Comparison of ENCODE assay signal across 1 cellular context in genomic region chr2:186734957-186735734, GRCh38.
TF ChIP-seq lines count a peak whose summit lies in the region.

No MANE protein-coding gene starts in this region.

TF ChIP-seq in H1, 55 proteins besides CTCF, POLR2A, EP300 and RAD21 (continued from another document):
- TF ChIP-seq EGR1 (IDR thresholded peaks at IDR 0.05; ENCODE audit: borderline replicate concordance, low read depth, low read length), result no peak
- no peak for TF ChIP-seq CHD2 (IDR thresholded peaks at IDR 0.05; ENCODE audit: low read length)
- TF ChIP-seq, protein P1, sequence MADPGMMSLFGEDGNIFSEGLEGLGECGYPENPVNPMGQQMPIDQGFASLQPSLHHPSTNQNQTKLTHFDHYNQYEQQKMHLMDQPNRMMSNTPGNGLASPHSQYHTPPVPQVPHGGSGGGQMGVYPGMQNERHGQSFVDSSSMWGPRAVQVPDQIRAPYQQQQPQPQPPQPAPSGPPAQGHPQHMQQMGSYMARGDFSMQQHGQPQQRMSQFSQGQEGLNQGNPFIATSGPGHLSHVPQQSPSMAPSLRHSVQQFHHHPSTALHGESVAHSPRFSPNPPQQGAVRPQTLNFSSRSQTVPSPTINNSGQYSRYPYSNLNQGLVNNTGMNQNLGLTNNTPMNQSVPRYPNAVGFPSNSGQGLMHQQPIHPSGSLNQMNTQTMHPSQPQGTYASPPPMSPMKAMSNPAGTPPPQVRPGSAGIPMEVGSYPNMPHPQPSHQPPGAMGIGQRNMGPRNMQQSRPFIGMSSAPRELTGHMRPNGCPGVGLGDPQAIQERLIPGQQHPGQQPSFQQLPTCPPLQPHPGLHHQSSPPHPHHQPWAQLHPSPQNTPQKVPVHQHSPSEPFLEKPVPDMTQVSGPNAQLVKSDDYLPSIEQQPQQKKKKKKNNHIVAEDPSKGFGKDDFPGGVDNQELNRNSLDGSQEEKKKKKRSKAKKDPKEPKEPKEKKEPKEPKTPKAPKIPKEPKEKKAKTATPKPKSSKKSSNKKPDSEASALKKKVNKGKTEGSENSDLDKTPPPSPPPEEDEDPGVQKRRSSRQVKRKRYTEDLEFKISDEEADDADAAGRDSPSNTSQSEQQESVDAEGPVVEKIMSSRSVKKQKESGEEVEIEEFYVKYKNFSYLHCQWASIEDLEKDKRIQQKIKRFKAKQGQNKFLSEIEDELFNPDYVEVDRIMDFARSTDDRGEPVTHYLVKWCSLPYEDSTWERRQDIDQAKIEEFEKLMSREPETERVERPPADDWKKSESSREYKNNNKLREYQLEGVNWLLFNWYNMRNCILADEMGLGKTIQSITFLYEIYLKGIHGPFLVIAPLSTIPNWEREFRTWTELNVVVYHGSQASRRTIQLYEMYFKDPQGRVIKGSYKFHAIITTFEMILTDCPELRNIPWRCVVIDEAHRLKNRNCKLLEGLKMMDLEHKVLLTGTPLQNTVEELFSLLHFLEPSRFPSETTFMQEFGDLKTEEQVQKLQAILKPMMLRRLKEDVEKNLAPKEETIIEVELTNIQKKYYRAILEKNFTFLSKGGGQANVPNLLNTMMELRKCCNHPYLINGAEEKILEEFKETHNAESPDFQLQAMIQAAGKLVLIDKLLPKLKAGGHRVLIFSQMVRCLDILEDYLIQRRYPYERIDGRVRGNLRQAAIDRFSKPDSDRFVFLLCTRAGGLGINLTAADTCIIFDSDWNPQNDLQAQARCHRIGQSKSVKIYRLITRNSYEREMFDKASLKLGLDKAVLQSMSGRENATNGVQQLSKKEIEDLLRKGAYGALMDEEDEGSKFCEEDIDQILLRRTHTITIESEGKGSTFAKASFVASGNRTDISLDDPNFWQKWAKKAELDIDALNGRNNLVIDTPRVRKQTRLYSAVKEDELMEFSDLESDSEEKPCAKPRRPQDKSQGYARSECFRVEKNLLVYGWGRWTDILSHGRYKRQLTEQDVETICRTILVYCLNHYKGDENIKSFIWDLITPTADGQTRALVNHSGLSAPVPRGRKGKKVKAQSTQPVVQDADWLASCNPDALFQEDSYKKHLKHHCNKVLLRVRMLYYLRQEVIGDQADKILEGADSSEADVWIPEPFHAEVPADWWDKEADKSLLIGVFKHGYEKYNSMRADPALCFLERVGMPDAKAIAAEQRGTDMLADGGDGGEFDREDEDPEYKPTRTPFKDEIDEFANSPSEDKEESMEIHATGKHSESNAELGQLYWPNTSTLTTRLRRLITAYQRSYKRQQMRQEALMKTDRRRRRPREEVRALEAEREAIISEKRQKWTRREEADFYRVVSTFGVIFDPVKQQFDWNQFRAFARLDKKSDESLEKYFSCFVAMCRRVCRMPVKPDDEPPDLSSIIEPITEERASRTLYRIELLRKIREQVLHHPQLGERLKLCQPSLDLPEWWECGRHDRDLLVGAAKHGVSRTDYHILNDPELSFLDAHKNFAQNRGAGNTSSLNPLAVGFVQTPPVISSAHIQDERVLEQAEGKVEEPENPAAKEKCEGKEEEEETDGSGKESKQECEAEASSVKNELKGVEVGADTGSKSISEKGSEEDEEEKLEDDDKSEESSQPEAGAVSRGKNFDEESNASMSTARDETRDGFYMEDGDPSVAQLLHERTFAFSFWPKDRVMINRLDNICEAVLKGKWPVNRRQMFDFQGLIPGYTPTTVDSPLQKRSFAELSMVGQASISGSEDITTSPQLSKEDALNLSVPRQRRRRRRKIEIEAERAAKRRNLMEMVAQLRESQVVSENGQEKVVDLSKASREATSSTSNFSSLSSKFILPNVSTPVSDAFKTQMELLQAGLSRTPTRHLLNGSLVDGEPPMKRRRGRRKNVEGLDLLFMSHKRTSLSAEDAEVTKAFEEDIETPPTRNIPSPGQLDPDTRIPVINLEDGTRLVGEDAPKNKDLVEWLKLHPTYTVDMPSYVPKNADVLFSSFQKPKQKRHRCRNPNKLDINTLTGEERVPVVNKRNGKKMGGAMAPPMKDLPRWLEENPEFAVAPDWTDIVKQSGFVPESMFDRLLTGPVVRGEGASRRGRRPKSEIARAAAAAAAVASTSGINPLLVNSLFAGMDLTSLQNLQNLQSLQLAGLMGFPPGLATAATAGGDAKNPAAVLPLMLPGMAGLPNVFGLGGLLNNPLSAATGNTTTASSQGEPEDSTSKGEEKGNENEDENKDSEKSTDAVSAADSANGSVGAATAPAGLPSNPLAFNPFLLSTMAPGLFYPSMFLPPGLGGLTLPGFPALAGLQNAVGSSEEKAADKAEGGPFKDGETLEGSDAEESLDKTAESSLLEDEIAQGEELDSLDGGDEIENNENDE (IDR thresholded peaks at IDR 0.05; ENCODE audit: insufficient replicate concordance, low read length), result no peak
